Comparison of ENCODE assay signal across 23 cellular contexts in the genomic region with DNA sequence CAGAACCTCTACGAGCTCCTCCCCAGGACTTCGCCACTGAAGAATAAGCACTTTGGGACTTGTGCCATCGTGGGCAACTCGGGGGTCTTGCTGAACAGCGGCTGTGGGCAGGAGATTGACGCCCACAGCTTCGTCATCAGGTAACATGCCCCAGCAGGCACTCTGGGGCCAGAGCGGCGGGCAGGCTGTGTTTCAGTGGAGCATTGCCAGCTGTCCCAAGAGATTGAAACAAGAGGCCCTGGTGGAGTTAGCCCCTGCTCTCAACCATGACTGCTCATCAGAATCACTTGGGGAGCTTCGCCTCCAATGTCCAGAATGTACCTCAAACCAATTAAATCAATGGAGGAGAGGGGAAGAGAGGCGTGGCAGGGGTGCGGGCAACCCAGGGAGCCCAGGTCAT. TPM values are rescaled to one million over a fixed set of nuclear protein-coding genes. Genes with fewer than 3 reads are reported as not detected.
"Had no signal": no experiment of that assay in that cellular context is flagged by ENCODE, and none has a peak within 500 bp of the region (broad histone marks: within the 10 kb centered on the region; RNA-seq: fewer than 3 reads in every experiment).

No MANE protein-coding gene starts in this region.

- DNase-seq: effector memory CD8-positive, alpha-beta T cell; gastrocnemius medialis; glutamatergic neuron; islet precursor cell; left ventricle myocardium inferior; lower lobe of right lung; mesendoderm; naive B cell; posterior cingulate gyrus; spleen; stimulated activated CD4-positive, alpha-beta T cell treated with anti-CD3 and anti-CD28 coated beads, Interleukin-15, amount 100 ng/mL, for 24 hours; stimulated activated CD4-positive, alpha-beta T cell treated with anti-CD3 and anti-CD28 coated beads, Interleukin-1b, Interleukin-23, amount 100 ng/mL, for 48 hours; stimulated activated CD4-positive, alpha-beta T cell treated with anti-CD3 and anti-CD28 coated beads, Interleukin-4, amount 100 ng/mL, for 24 hours; upper lobe of right lung had no signal

- H3K9me3 Mint-ChIP-seq: effector memory CD8-positive, alpha-beta T cell; naive B cell; stimulated activated memory B cell treated with anti-CD40 and anti-IgM and Interleukin-4, amounts not matched to agents 10 μg/mL and 1 μg/mL and 100 μg/mL, for 72 hours; stimulated activated naive CD8-positive, alpha-beta T cell treated with anti-CD3 and anti-CD28 coated beads, Interleukin-15, Interleukin-2, amounts not matched to agents 100 ng/mL and 50 ng/mL, for 24 hours had no signal

- H3K36me3 ChIP-seq: esophagus muscularis mucosa, gastrocnemius medialis, left ventricle myocardium inferior, lower lobe of right lung, neutrophil, spleen, tibial nerve, upper lobe of right lung, vagina had no signal

- H3K27ac Mint-ChIP-seq: effector memory CD8-positive, alpha-beta T cell; naive B cell; stimulated activated memory B cell treated with anti-CD40 and anti-IgM and Interleukin-4, amounts not matched to agents 10 μg/mL and 1 μg/mL and 100 μg/mL, for 72 hours; stimulated activated naive CD8-positive, alpha-beta T cell treated with anti-CD3 and anti-CD28 coated beads, Interleukin-15, Interleukin-2, amounts not matched to agents 100 ng/mL and 50 ng/mL, for 24 hours had no signal

- H3K27ac ChIP-seq: epithelial cell of prostate, esophagus muscularis mucosa, gastrocnemius medialis, left ventricle myocardium inferior, lower lobe of right lung, neutrophil, spleen, tibial nerve, upper lobe of right lung, vagina had no signal

- H3K4me1 Mint-ChIP-seq: naive B cell; stimulated activated memory B cell treated with anti-CD40 and anti-IgM and Interleukin-4, amounts not matched to agents 10 μg/mL and 1 μg/mL and 100 μg/mL, for 72 hours had no signal

- H3K9me3 ChIP-seq: esophagus muscularis mucosa, gastrocnemius medialis, left ventricle myocardium inferior, lower lobe of right lung, neutrophil, spleen, tibial nerve, upper lobe of right lung, vagina had no signal

- H3K4me1 ChIP-seq: esophagus muscularis mucosa, left ventricle myocardium inferior, lower lobe of right lung, spleen, tibial nerve, upper lobe of right lung, vagina had no signal

- H3K4me3 Mint-ChIP-seq: effector memory CD8-positive, alpha-beta T cell; naive B cell; stimulated activated memory B cell treated with anti-CD40 and anti-IgM and Interleukin-4, amounts not matched to agents 10 μg/mL and 1 μg/mL and 100 μg/mL, for 72 hours; stimulated activated naive CD8-positive, alpha-beta T cell treated with anti-CD3 and anti-CD28 coated beads, Interleukin-15, Interleukin-2, amounts not matched to agents 100 ng/mL and 50 ng/mL, for 24 hours had no signal

- H3K4me3 ChIP-seq: esophagus muscularis mucosa, gastrocnemius medialis, left ventricle myocardium inferior, lower lobe of right lung, spleen, tibial nerve, upper lobe of right lung, vagina had no signal

- H3K27me3 ChIP-seq: gastrocnemius medialis, tibial nerve, vagina had no signal

- H3K36me3 Mint-ChIP-seq: naive B cell; stimulated activated memory B cell treated with anti-CD40 and anti-IgM and Interleukin-4, amounts not matched to agents 10 μg/mL and 1 μg/mL and 100 μg/mL, for 72 hours had no signal

RNA-seq across cellular contexts. Expression of a gene that starts 44.8 kb away (rescaled TPM):
- total RNA-seq: gastrocnemius medialis, lower lobe of right lung, pulmonary artery endothelial cell, sciatic nerve, spleen, tibial nerve, upper lobe of right lung, vagina had no signal
